ENCODE assay signal across 28 cellular contexts in genomic region chrX:129954804-129955203, GRCh38.
"Had no signal": no experiment of that assay in that cellular context is flagged by ENCODE, and none has a peak within 500 bp of the region (broad histone marks: within the 10 kb centered on the region; RNA-seq: fewer than 3 reads in every experiment).

No MANE protein-coding gene starts in this region.

- H3K4me2 ChIP-seq: hepatocyte had no signal

- H3K36me3 Mint-ChIP-seq: activated naive CD8-positive, alpha-beta T cell treated with anti-CD3 and anti-CD28 coated beads for 36 hours; brain; naive B cell had no signal

- ATAC-seq: activated CD4-positive, CD25-positive, alpha-beta regulatory T cell treated with anti-CD3 and anti-CD28 coated beads, Interleukin-2, amount 50 U/mL, for 24 hours; effector memory CD8-positive, alpha-beta T cell; gastrocnemius medialis; left ventricle myocardium superior; right cardiac atrium; T-helper 17 cell had no signal

- H3K27me3 ChIP-seq: ascending aorta, gastrocnemius medialis, hepatocyte had no signal

- H3K4me3 Mint-ChIP-seq: activated naive CD4-positive, alpha-beta T cell treated with anti-CD3 and anti-CD28 coated beads for 36 hours; activated naive CD8-positive, alpha-beta T cell treated with anti-CD3 and anti-CD28 coated beads for 36 hours; T-helper 17 cell had no signal

- H3K9me3 Mint-ChIP-seq: activated naive CD4-positive, alpha-beta T cell treated with anti-CD3 and anti-CD28 coated beads for 36 hours; activated naive CD8-positive, alpha-beta T cell treated with anti-CD3 and anti-CD28 coated beads for 36 hours; effector memory CD8-positive, alpha-beta T cell had no signal

- H3K27me3 Mint-ChIP-seq: effector memory CD8-positive, alpha-beta T cell; T-helper 17 cell had no signal

- H3K9me3 ChIP-seq: adrenal gland, ascending aorta, gastrocnemius medialis, tibial nerve had no signal

- DNase-seq: activated CD4-positive, alpha-beta T cell treated with anti-CD3 and anti-CD28 coated beads for 48 hours; activated CD4-positive, alpha-beta T cell treated with anti-CD3 and anti-CD28 coated beads, Interleukin-2, amount 50 U/mL, for 48 hours; activated CD8-positive, alpha-beta memory T cell treated with anti-CD3 and anti-CD28 coated beads for 24 hours; activated effector memory CD4-positive, alpha-beta T cell treated with anti-CD3 and anti-CD28 coated beads, Interleukin-2, amount 50 U/mL, for 16 hours; activated naive CD4-positive, alpha-beta T cell treated with anti-CD3 and anti-CD28 coated beads for 36 hours; activated naive CD8-positive, alpha-beta T cell treated with anti-CD3 and anti-CD28 coated beads for 36 hours; adrenal gland; cerebellar nuclear complex; effector memory CD8-positive, alpha-beta T cell; erythroblast; gastrocnemius medialis; islet precursor cell; left ventricle myocardium superior; naive B cell; right cardiac atrium; stimulated activated CD4-positive, alpha-beta T cell treated with anti-CD3 and anti-CD28 coated beads, Interleukin-2, amount 100 ng/mL, for 48 hours; stimulated activated naive CD4-positive, alpha-beta T cell treated with Interleukin-2 at 50 U/mL for 16 hours; T-helper 17 cell; T1000; WERI-Rb-1 had no signal

- H3K4me1 ChIP-seq: adrenal gland, ascending aorta, gastrocnemius medialis had no signal

- H3K79me2 ChIP-seq: hepatocyte had no signal

- H3K27ac ChIP-seq: adrenal gland, ascending aorta, cardiac muscle cell, coronary artery, gastrocnemius medialis, hepatocyte, tibial nerve, WERI-Rb-1 had no signal

- H3K27ac Mint-ChIP-seq: activated naive CD4-positive, alpha-beta T cell treated with anti-CD3 and anti-CD28 coated beads for 36 hours; activated naive CD8-positive, alpha-beta T cell treated with anti-CD3 and anti-CD28 coated beads for 36 hours; effector memory CD8-positive, alpha-beta T cell; mesothelial cell of epicardium had no signal

- H2AFZ ChIP-seq: hepatocyte had no signal

- H3K36me3 ChIP-seq: adrenal gland, ascending aorta, cardiac muscle cell, gastrocnemius medialis, tibial nerve, WERI-Rb-1 had no signal

- H3K4me3 ChIP-seq: adrenal gland, ascending aorta, cardiac muscle cell, coronary artery, gastrocnemius medialis, hepatocyte, tibial nerve had no signal
